In genomic region chr18:78507217-78507616, GRCh38 we compare ENCODE assay signal across 12 cellular contexts.
A peak's percentile ranks its signal among the peaks of the same experiment; 100 is the strongest.
DNase-seq lines count a peak whose midpoint lies in the region; ATAC-seq and TF ChIP-seq lines count a peak whose summit lies in the region.
"Had no signal": no experiment of that assay in that cellular context is flagged by ENCODE, and none has a peak within 500 bp of the region (broad histone marks: within the 10 kb centered on the region; RNA-seq: fewer than 3 reads in every experiment).

No MANE protein-coding gene starts in this region.

- H3K4me3 Mint-ChIP-seq in nephron progenitor cell (no peak overlapping the region), osteocyte (ENCODE audit: unreplicated experiment) (no peak overlapping the region), endothelial cell (ENCODE audit: unreplicated experiment) (no peak overlapping the region)
- H3K4me3 Mint-ChIP-seq: B cell; CD8-positive, alpha-beta T cell had no signal

- ATAC-seq in omental fat pad (ENCODE audit: low FRiP score), result no peak
- ATAC-seq: CD8-positive, alpha-beta T cell had no signal

- H3K36me3 Mint-ChIP-seq in nephron progenitor cell (ENCODE audit: low read depth) (peaks cover 6% of the 10 kb centered on the region), osteocyte (ENCODE audit: unreplicated experiment) (no peaks in the 10 kb centered on the region), endothelial cell (ENCODE audit: low read depth, unreplicated experiment) (peaks cover 23% of the 10 kb centered on the region)
- H3K36me3 Mint-ChIP-seq: CD8-positive, alpha-beta T cell had no signal

- H3K27ac Mint-ChIP-seq in nephron progenitor cell, result peak overlapping the region; percentile 61
- no peak overlapping the region for H3K27ac Mint-ChIP-seq in osteocyte (ENCODE audit: unreplicated experiment)
- no peak overlapping the region for H3K27ac Mint-ChIP-seq in endothelial cell (ENCODE audit: unreplicated experiment)
- H3K27ac Mint-ChIP-seq: B cell; CD8-positive, alpha-beta T cell had no signal

- peaks cover 5% of the 10 kb centered on the region for H3K27me3 Mint-ChIP-seq in nephron progenitor cell (ENCODE audit: low read depth, poor library complexity)
- no peaks in the 10 kb centered on the region for H3K27me3 Mint-ChIP-seq in osteocyte (ENCODE audit: unreplicated experiment)
- peaks cover 19% of the 10 kb centered on the region for H3K27me3 Mint-ChIP-seq in endothelial cell (ENCODE audit: unreplicated experiment)
- H3K27me3 Mint-ChIP-seq: B cell had no signal

- TF ChIP-seq CTCF in nephron progenitor cell (IDR thresholded peaks at IDR 0.05) (no peak), osteocyte (IDR thresholded peaks at IDR 0.05) (no peak), omental fat pad (IDR thresholded peaks at IDR 0.05) (no peak), endothelial cell (IDR thresholded peaks at IDR 0.05; ENCODE audit: unreplicated experiment) (no peak)

- peak; percentile 36 for DNase-seq in ecto neural progenitor cell (ENCODE audit: low spot score)
- DNase-seq in nephron progenitor cell, result no peak
- peak; percentile 80 for DNase-seq in osteocyte (ENCODE audit: extremely low spot score, unreplicated experiment)
- no peak for DNase-seq in activated CD4-positive, alpha-beta T cell treated with anti-CD3 and anti-CD28 coated beads for 48 hours
- DNase-seq in omental fat pad (ENCODE audit: low spot score), result no peak
- DNase-seq in endothelial cell (ENCODE audit: low spot score), result no peak
- DNase-seq in inferior parietal cortex (ENCODE audit: extremely low spot score), result no peak
- DNase-seq: Calu3; CD8-positive, alpha-beta T cell; DMS79 treated with DMSO at 0.1 percent for 48 hours; GF-D8 had no signal

- H3K4me1 Mint-ChIP-seq in nephron progenitor cell (peaks cover 45% of the 10 kb centered on the region), osteocyte (ENCODE audit: unreplicated experiment) (peaks cover 4% of the 10 kb centered on the region), endothelial cell (ENCODE audit: unreplicated experiment) (no peaks in the 10 kb centered on the region)
- H3K4me1 Mint-ChIP-seq: B cell had no signal

- H3K9me3 Mint-ChIP-seq in nephron progenitor cell, result peaks cover 11% of the 10 kb centered on the region
- peaks cover 22% of the 10 kb centered on the region for H3K9me3 Mint-ChIP-seq in osteocyte (ENCODE audit: unreplicated experiment)
- peaks cover 65% of the 10 kb centered on the region for H3K9me3 Mint-ChIP-seq in endothelial cell (ENCODE audit: unreplicated experiment)
- H3K9me3 Mint-ChIP-seq: CD8-positive, alpha-beta T cell had no signal

Comparison
In these comparisons a context has a peak if more than half of its experiments do, and no peak if none do; other contexts are left out.
1. DNase-seq: peak in ecto neural progenitor cell (single experiment) and osteocyte (single experiment); none in nephron progenitor cell (single experiment), activated CD4-positive, alpha-beta T cell treated with anti-CD3 and anti-CD28 coated beads for 48 hours (single experiment), omental fat pad (single experiment), endothelial cell (single experiment) and inferior parietal cortex (single experiment).